In genomic region chr3:122272889-122273288, GRCh38 we compare ENCODE assay signal across 18 cellular contexts. TPM values are rescaled to one million over a fixed set of nuclear protein-coding genes. Genes with fewer than 3 reads are reported as not detected.
DNase-seq lines count a peak whose midpoint lies in the region; ATAC-seq, FAIRE-seq and TF ChIP-seq lines count a peak whose summit lies in the region.
"Had no signal": no experiment of that assay in that cellular context is flagged by ENCODE, and none has a peak within 500 bp of the region (broad histone marks: within the 10 kb centered on the region; RNA-seq: fewer than 3 reads in every experiment).

No MANE protein-coding gene starts in this region.

- peaks cover 30% of the 10 kb centered on the region for H3K4me1 Mint-ChIP-seq in activated T-cell treated with anti-CD3 and anti-CD28 coated beads, Interleukin-2, amount 50 U/mL, for 4 hours (ENCODE audit: low read depth)

- H3K9ac ChIP-seq in parathyroid adenoma: no peak overlapping the region
- H3K9ac ChIP-seq: KMS-11 had no signal

- H3K9me3 Mint-ChIP-seq in activated T-cell treated with anti-CD3 and anti-CD28 coated beads, Interleukin-2, amount 50 U/mL, for 4 hours: no peaks in the 10 kb centered on the region
- H3K9me3 Mint-ChIP-seq: HFFc6 had no signal

- FAIRE-seq in GM12891 (lab: Jason Lieb, UNC): peak; percentile 61
- FAIRE-seq: H1, RCC 7860 had no signal

- no peak overlapping the region for H3K4me3 Mint-ChIP-seq in activated T-cell treated with anti-CD3 and anti-CD28 coated beads, Interleukin-2, amount 50 U/mL, for 4 hours
- H3K4me3 Mint-ChIP-seq: HFFc6 had no signal

- no peak for ATAC-seq in activated T-cell treated with anti-CD3 and anti-CD28 coated beads, Interleukin-2, amount 50 U/mL, for 4 hours
- ATAC-seq in Right ventricle myocardium inferior: no peak

- TF ChIP-seq CTCF in parathyroid adenoma (IDR thresholded peaks at IDR 0.05): no peak

- no peak overlapping the region for H3K4me3 ChIP-seq in parathyroid adenoma (ENCODE audit: low read depth, low read length)
- H3K4me3 ChIP-seq: SJCRH30 had no signal

- no peaks in the 10 kb centered on the region for H3K36me3 ChIP-seq in parathyroid adenoma (ENCODE audit: control insufficient read depth, insufficient read depth, low read length)
- H3K36me3 ChIP-seq: SJCRH30 had no signal

- no peaks in the 10 kb centered on the region for H3K9me3 ChIP-seq in parathyroid adenoma (ENCODE audit: control insufficient read depth, low read length)
- H3K9me3 ChIP-seq: SJCRH30 had no signal

- H3K36me3 Mint-ChIP-seq in activated T-cell treated with anti-CD3 and anti-CD28 coated beads, Interleukin-2, amount 50 U/mL, for 4 hours (ENCODE audit: insufficient read depth): no peaks in the 10 kb centered on the region

- DNase-seq in GM12891 (ENCODE audit: insufficient read length, low spot score) (no peak), MV-4-11 (lab: John Stamatoyannopoulos, UW) (peak; percentile 89), SIG-M5 treated with dmso at 0.1 percent for 504 hours (lab: John Stamatoyannopoulos, UW; ENCODE audit: unreplicated experiment) (peak; percentile 85), Right ventricle myocardium inferior (ENCODE audit: missing footprints) (no peak)
- DNase-seq in activated T-cell treated with anti-CD3 and anti-CD28 coated beads, Interleukin-2, amount 50 U/mL, for 1 hour: no peak
- DNase-seq in activated T-cell treated with anti-CD3 and anti-CD28 coated beads, Interleukin-2, amount 50 U/mL, for 4 hours: no peak
- DNase-seq: ACHN, GF-D8, HFFc6, NCI-H1436 treated with DMSO at 0.1 percent for 48 hours, NCI-H2107, NCI-H226, NCI-H526 treated with DMSO at 0.1 percent for 48 hours, SJCRH30 had no signal

- H3K79me2 ChIP-seq in parathyroid adenoma: peaks cover 23% of the 10 kb centered on the region

- H3K4me1 ChIP-seq in parathyroid adenoma: peaks cover 43% of the 10 kb centered on the region
- H3K4me1 ChIP-seq: SJCRH30 had no signal

- no peaks in the 10 kb centered on the region for H3K27me3 ChIP-seq in parathyroid adenoma (ENCODE audit: control insufficient read depth, insufficient read depth, low read length)
- H3K27me3 ChIP-seq: SJCRH30 had no signal

- intact Hi-C loops in Right ventricle myocardium inferior (cut with DNase I): no loop called here

- no peak overlapping the region for H2AFZ ChIP-seq in parathyroid adenoma

- peaks cover 4% of the 10 kb centered on the region for H3K27me3 Mint-ChIP-seq in activated T-cell treated with anti-CD3 and anti-CD28 coated beads, Interleukin-2, amount 50 U/mL, for 4 hours (ENCODE audit: low read depth)

- peak overlapping the region; percentile 11 for H3K27ac ChIP-seq in parathyroid adenoma
- H3K27ac ChIP-seq: KMS-11, SJCRH30 had no signal

- TF ChIP-seq POLR2A in GM12891 (IDR thresholded peaks at IDR 0.05; ENCODE audit: low read depth, low read length): no peak

- H3K4me2 ChIP-seq in parathyroid adenoma (ENCODE audit: low read length): no peak overlapping the region
- H3K4me2 ChIP-seq: KMS-11 had no signal

TF ChIP-seq in GM12891, 5 proteins besides CTCF, POLR2A, EP300 and RAD21:
- TF ChIP-seq POU2F2 (IDR thresholded peaks at IDR 0.05; ENCODE audit: low read depth, low read length) (no peak), PAX5 (IDR thresholded peaks at IDR 0.05; ENCODE audit: insufficient read depth, low read length, severe bottlenecking) (no peak), SPI1 (IDR thresholded peaks at IDR 0.05; ENCODE audit: low read depth, low read length) (peak; percentile 78), TAF1 (IDR thresholded peaks at IDR 0.05; ENCODE audit: low read depth, low read length) (no peak)

RNA-seq across cellular contexts. Expression of gene CSTA, which starts 52.2 kb away (rescaled TPM):
- 1.3 TPM for polyA plus RNA-seq in GM12891 (2012; ENCODE audit: low read depth, missing spikeins)
- not detected for total RNA-seq in activated T-cell treated with anti-CD3 and anti-CD28 coated beads, Interleukin-2, amount 50 U/mL, for 4 hours
- 2.5 TPM for total RNA-seq in Right ventricle myocardium inferior
- total RNA-seq: H1, SJCRH30 had no signal
- polyA plus RNA-seq: H1 had no signal

Comparison
In these comparisons a context has a peak if more than half of its experiments do, and no peak if none do; other contexts are left out.
1. DNase-seq: peak in MV-4-11 (single experiment) and SIG-M5 treated with dmso at 0.1 percent for 504 hours (single experiment); none in GM12891 (single experiment), activated T-cell treated with anti-CD3 and anti-CD28 coated beads, Interleukin-2, amount 50 U/mL, for 1 hour (single experiment), activated T-cell treated with anti-CD3 and anti-CD28 coated beads, Interleukin-2, amount 50 U/mL, for 4 hours (single experiment) and Right ventricle myocardium inferior (single experiment).